Comparison of ENCODE assay signal across 16 cellular contexts in the genomic region with DNA sequence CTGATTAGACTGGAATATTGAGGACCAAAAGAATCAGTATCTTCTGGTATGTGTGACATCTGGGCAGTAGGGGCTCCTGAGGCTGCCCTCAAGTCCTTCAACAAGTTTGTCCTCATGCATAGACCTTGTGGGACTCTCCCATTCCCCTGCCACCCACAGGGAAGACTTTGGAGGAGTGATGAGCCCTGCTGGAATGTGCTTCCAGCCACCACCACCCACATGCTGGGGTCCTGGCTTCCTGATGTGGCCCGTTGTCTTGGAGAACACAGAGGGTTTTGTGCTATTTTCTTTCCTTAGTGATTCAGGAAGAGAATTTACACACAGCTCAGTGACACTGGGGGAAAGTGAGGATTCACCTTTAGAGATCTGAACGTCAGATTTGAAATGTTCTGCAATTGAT. TPM values are rescaled to one million over a fixed set of nuclear protein-coding genes. Genes with fewer than 3 reads are reported as not detected.
DNase-seq lines count a peak whose midpoint lies in the region; ATAC-seq and TF ChIP-seq lines count a peak whose summit lies in the region.
"Had no signal": no experiment of that assay in that cellular context is flagged by ENCODE, and none has a peak within 500 bp of the region (broad histone marks: within the 10 kb centered on the region; RNA-seq: fewer than 3 reads in every experiment).

No MANE protein-coding gene starts in this region.

- H3K4me3 ChIP-seq in Loucy (ENCODE audit: low read length, poor library complexity, severe bottlenecking) (no peak overlapping the region), endodermal cell (ENCODE audit: low read length) (peak overlapping the region; percentile 7), right cardiac atrium (ENCODE audit: low read length) (no peak overlapping the region), lower leg skin (ENCODE audit: low read depth, poor library complexity, severe bottlenecking) (no peak overlapping the region)

- H3K4me1 Mint-ChIP-seq in endodermal cell = peaks cover 24% of the 10 kb centered on the region
- H3K4me1 Mint-ChIP-seq in nephron progenitor cell = peaks cover 6% of the 10 kb centered on the region

- TF ChIP-seq CTCF in Loucy (conservative IDR thresholded peaks at IDR 0.05; ENCODE audit: low read length) = no peak
- TF ChIP-seq CTCF in endodermal cell (conservative IDR thresholded peaks at IDR 0.05) = no peak
- TF ChIP-seq CTCF in nephron progenitor cell (IDR thresholded peaks at IDR 0.05) = no peak
- no peak for TF ChIP-seq CTCF in lower leg skin (IDR thresholded peaks at IDR 0.05)

- ATAC-seq in right cardiac atrium (no peak), GM19455 (IDR thresholded peaks at IDR 0.05; ENCODE audit: unreplicated experiment) (no peak), HG03457 (IDR thresholded peaks at IDR 0.05; ENCODE audit: unreplicated experiment) (no peak)
- ATAC-seq: CD8-positive, alpha-beta T cell had no signal

- no peak for TF ChIP-seq POLR2A in lower leg skin (IDR thresholded peaks at IDR 0.05)

- H3K9ac ChIP-seq in Loucy (ENCODE audit: low read depth, low read length, poor library complexity, severe bottlenecking) (no peak overlapping the region), endodermal cell (ENCODE audit: extremely low read depth, low read length, poor library complexity, severe bottlenecking) (no peak overlapping the region)

- H3K27me3 Mint-ChIP-seq in endodermal cell (ENCODE audit: insufficient read depth) = peaks cover 6% of the 10 kb centered on the region
- H3K27me3 Mint-ChIP-seq in nephron progenitor cell (ENCODE audit: low read depth, poor library complexity) = peaks cover 11% of the 10 kb centered on the region

- H3K36me3 Mint-ChIP-seq in endodermal cell (ENCODE audit: low read depth) (no peaks in the 10 kb centered on the region), nephron progenitor cell (ENCODE audit: low read depth) (no peaks in the 10 kb centered on the region)
- H3K36me3 Mint-ChIP-seq: CD8-positive, alpha-beta T cell had no signal

- H3K9me3 ChIP-seq in Loucy (ENCODE audit: insufficient read depth, low read depth, low read length) = no peaks in the 10 kb centered on the region
- H3K9me3 ChIP-seq in endodermal cell (ENCODE audit: control insufficient read depth, low read length) = peaks cover 22% of the 10 kb centered on the region
- H3K9me3 ChIP-seq in right cardiac atrium (ENCODE audit: control insufficient read depth, low read length) = no peaks in the 10 kb centered on the region

- H3K36me3 ChIP-seq in Loucy (ENCODE audit: insufficient read depth, low read length) = no peaks in the 10 kb centered on the region
- H3K36me3 ChIP-seq in endodermal cell (ENCODE audit: control insufficient read depth, insufficient read depth, low read length) = no peaks in the 10 kb centered on the region

- H3K9me3 Mint-ChIP-seq in endodermal cell = no peaks in the 10 kb centered on the region
- peaks cover 9% of the 10 kb centered on the region for H3K9me3 Mint-ChIP-seq in nephron progenitor cell
- H3K9me3 Mint-ChIP-seq: CD8-positive, alpha-beta T cell; HFFc6 had no signal

- no peaks in the 10 kb centered on the region for H3K9me2 ChIP-seq in Loucy (replicated peaks; ENCODE audit: low read depth, low read length)

- H3K27me3 ChIP-seq in Loucy (ENCODE audit: insufficient read depth, low read length, poor library complexity, severe bottlenecking) = no peaks in the 10 kb centered on the region
- no peaks in the 10 kb centered on the region for H3K27me3 ChIP-seq in endodermal cell (ENCODE audit: control insufficient read depth, insufficient read depth, low read length, poor library complexity, severe bottlenecking)
- no peaks in the 10 kb centered on the region for H3K27me3 ChIP-seq in right cardiac atrium (ENCODE audit: control insufficient read depth, insufficient read depth)

- H4K20me1 ChIP-seq in Loucy (ENCODE audit: insufficient read depth, low read length, poor library complexity, severe bottlenecking) = no peaks in the 10 kb centered on the region

- intact Hi-C loops in right cardiac atrium (cut with DNase I) (no loop called here), lower leg skin (cut with DNase I; ENCODE audit: low total_unique reads) (no loop called here)

- H3K27ac Mint-ChIP-seq in endodermal cell (no peak overlapping the region), nephron progenitor cell (peak overlapping the region; percentile 8)
- H3K27ac Mint-ChIP-seq: CD8-positive, alpha-beta T cell; HFFc6 had no signal

- H3K4me1 ChIP-seq in Loucy (ENCODE audit: insufficient read depth, low read length, poor library complexity, severe bottlenecking) (no peaks in the 10 kb centered on the region), endodermal cell (ENCODE audit: control insufficient read depth, insufficient read depth, low read length) (no peaks in the 10 kb centered on the region), right cardiac atrium (ENCODE audit: control insufficient read depth, insufficient read depth, low read length) (peaks cover 3% of the 10 kb centered on the region)

- 79 to 86% methylated on average over 2 of the region's 2 CpGs for WGBS in endodermal cell (ENCODE audit: insufficient coverage in 1 of 2, insufficient read length in 1 of 2), 2 experiments
- WGBS in right cardiac atrium = 41% methylated on average over 2 of the region's 2 CpGs
- 48 to 68% methylated on average over 2 of the region's 2 CpGs for WGBS in lower leg skin, 2 donors

- H2AFZ ChIP-seq in Loucy (ENCODE audit: low read length) = peak overlapping the region; percentile 82; the same call in 1 of the 2 replicates

- H3K4me2 ChIP-seq in Loucy (ENCODE audit: low read depth, low read length, poor library complexity, severe bottlenecking) = peak overlapping the region; percentile 8

- H3K4me3 Mint-ChIP-seq in endodermal cell (no peak overlapping the region), nephron progenitor cell (no peak overlapping the region)
- H3K4me3 Mint-ChIP-seq: CD8-positive, alpha-beta T cell; HFFc6 had no signal

- DNase-seq in COLO829 (ENCODE audit: low spot score) = peak; percentile 70
- peak; percentile 63 for DNase-seq in endodermal cell
- DNase-seq in nephron progenitor cell = no peak
- no peak for DNase-seq in right cardiac atrium
- no peak for DNase-seq in lower leg skin (ENCODE audit: low spot score in 2 of 2)
- DNase-seq: CD8-positive, alpha-beta T cell; GDM1; HFFc6; IMR-90; Kasumi-1; NCI-H1417 treated with DMSO at 0.1 percent for 48 hours; NCI-H2029; NCI-H748 treated with DMSO at 0.1 percent for 48 hours had no signal

- no peaks in the 10 kb centered on the region for H3F3A ChIP-seq in Loucy (ENCODE audit: low read depth)

- no peaks in the 10 kb centered on the region for H3K79me2 ChIP-seq in Loucy (ENCODE audit: insufficient read depth, low read length)

- H3K27ac ChIP-seq in endodermal cell (ENCODE audit: low read depth, low read length) = no peak overlapping the region
- H3K27ac ChIP-seq in right cardiac atrium (ENCODE audit: low read length) = no peak overlapping the region

RNA-seq across cellular contexts. Expression of gene SEL1L, which starts 29.2 kb away (rescaled TPM):
- total RNA-seq in endodermal cell (10 to 100 TPM; 62.9 to 64.0 TPM), right cardiac atrium (10 to 100 TPM; 57.4 to 77.7 (median 65.1) TPM), lower leg skin (10 to 100 TPM; 30.4 to 41.9 (median 34.0) TPM)
- polyA plus RNA-seq in endodermal cell (2013, experiment 1 of 2) = 28.6 TPM
- polyA plus RNA-seq in endodermal cell (2013, experiment 2 of 2) = 28.2 TPM
- 13.9 TPM for polyA plus RNA-seq in right cardiac atrium

Comparison
In these comparisons a context has a peak if more than half of its experiments do, and no peak if none do; other contexts are left out.
1. DNase-seq: peak in COLO829 (single experiment) and endodermal cell (single experiment); none in nephron progenitor cell (single experiment), right cardiac atrium (0 of 3) and lower leg skin (0 of 2).